Comparison of ENCODE assay signal across 21 cellular contexts in the genomic region with DNA sequence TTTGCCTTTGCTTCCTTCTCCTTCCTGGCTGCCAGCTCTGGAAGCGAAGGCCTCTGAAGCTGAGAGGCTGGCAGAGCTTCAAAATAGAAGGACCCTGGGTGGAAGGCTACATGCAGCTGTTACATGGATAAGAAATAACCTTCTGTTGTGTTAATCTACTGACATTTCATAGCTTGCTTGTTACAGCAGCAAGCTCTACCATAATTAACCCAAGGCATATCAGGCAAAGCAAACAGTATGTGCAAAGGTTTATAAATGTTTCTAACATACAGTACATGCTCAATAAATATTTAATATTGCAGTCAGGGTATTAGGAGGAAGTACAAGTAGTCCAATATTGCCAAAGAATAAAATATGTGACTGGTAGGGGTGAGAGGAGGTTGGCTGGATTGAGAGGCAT. TPM values are rescaled to one million over a fixed set of nuclear protein-coding genes. Genes with fewer than 3 reads are reported as not detected.
DNase-seq lines count a peak whose midpoint lies in the region; ATAC-seq and TF ChIP-seq lines count a peak whose summit lies in the region.
"Had no signal": no experiment of that assay in that cellular context is flagged by ENCODE, and none has a peak within 500 bp of the region (broad histone marks: within the 10 kb centered on the region; RNA-seq: fewer than 3 reads in every experiment).

No MANE protein-coding gene starts in this region.

- peak overlapping the region; percentile 12 for H3K27ac ChIP-seq in AG04450 (ENCODE audit: low read depth, low read length)
- H3K27ac ChIP-seq: 22Rv1 had no signal

- ATAC-seq in Right ventricle myocardium superior (ENCODE audit: poor library complexity) (peak; percentile 6), left ventricle myocardium superior (no peak)
- no peak for ATAC-seq in activated T-helper 17 cell treated with anti-CD3 and anti-CD28 coated beads, Interleukin-2, amount 50 U/mL, for 72 hours (replicated peaks)
- ATAC-seq: GM23338, HCT116 had no signal

- no peaks in the 10 kb centered on the region for H3K27me3 Mint-ChIP-seq in activated T-helper 17 cell treated with anti-CD3 and anti-CD28 coated beads, Interleukin-2, amount 50 U/mL, for 72 hours
- H3K27me3 Mint-ChIP-seq: CD4-positive, alpha-beta T cell had no signal

- CTCF ChIA-PET in AG04450 (lab: Charles Lee), result no interaction called here

- no peaks in the 10 kb centered on the region for H3K9me3 Mint-ChIP-seq in activated T-helper 17 cell treated with anti-CD3 and anti-CD28 coated beads, Interleukin-2, amount 50 U/mL, for 72 hours
- H3K9me3 Mint-ChIP-seq: GM23338 had no signal

- no peak overlapping the region for H3K27ac Mint-ChIP-seq in activated T-helper 17 cell treated with anti-CD3 and anti-CD28 coated beads, Interleukin-2, amount 50 U/mL, for 72 hours
- H3K27ac Mint-ChIP-seq: CD4-positive, alpha-beta T cell; GM23338; H9 had no signal

- H3K4me3 ChIP-seq in AG04450 (ENCODE audit: low read depth, low read length), result no peak overlapping the region
- H3K4me3 ChIP-seq: BLaER1 treated with 17β-estradiol and CSF1 and Interleukin-3, amounts not matched to agents 10 nM and 100 nM; GM12878; GM23338 had no signal

- DNase-seq in Right ventricle myocardium superior (no peak), left ventricle myocardium superior (no peak), AG04450 (ENCODE audit: low read depth, low spot score) (no peak), myocyte (ENCODE audit: low read depth) (peak; percentile 18), NCI-H2029 (lab: John Stamatoyannopoulos, UW) (no peak)
- DNase-seq: AML-193; BE2C; CD4-positive, alpha-beta T cell; CD8-positive, alpha-beta memory T cell; DMS 273 treated with DMSO at 0.1 percent for 48 hours; DMS79; EL; GDM1; H9 had no signal

- intact Hi-C loops in Right ventricle myocardium superior (cut with DNase I), result no loop called here
- intact Hi-C loops in left ventricle myocardium superior (cut with micrococcal nuclease), result no loop called here

- POLR2A ChIA-PET in AG04450 (lab: Yijun Ruan, JAX), result no interaction called here

- no peaks in the 10 kb centered on the region for H3K27me3 ChIP-seq in AG04450 (ENCODE audit: control insufficient read depth, insufficient read depth, low read length)
- H3K27me3 ChIP-seq: BE2C; BLaER1 treated with 17β-estradiol and CSF1 and Interleukin-3, amounts not matched to agents 10 nM and 100 nM had no signal

- H3K36me3 Mint-ChIP-seq in activated T-helper 17 cell treated with anti-CD3 and anti-CD28 coated beads, Interleukin-2, amount 50 U/mL, for 72 hours (ENCODE audit: low read depth), result no peaks in the 10 kb centered on the region
- H3K36me3 Mint-ChIP-seq: CD14-positive monocyte had no signal

- no peak overlapping the region for H3K4me3 Mint-ChIP-seq in activated T-helper 17 cell treated with anti-CD3 and anti-CD28 coated beads, Interleukin-2, amount 50 U/mL, for 72 hours
- H3K4me3 Mint-ChIP-seq: CD14-positive monocyte; CD4-positive, alpha-beta T cell; CD8-positive, alpha-beta memory T cell; GM23338; H9 had no signal

- H3K4me1 Mint-ChIP-seq in activated T-helper 17 cell treated with anti-CD3 and anti-CD28 coated beads, Interleukin-2, amount 50 U/mL, for 72 hours, result no peaks in the 10 kb centered on the region
- H3K4me1 Mint-ChIP-seq: CD8-positive, alpha-beta memory T cell; GM23338; H9 had no signal

- no peaks in the 10 kb centered on the region for H3K9me3 ChIP-seq in AG04450 (ENCODE audit: control insufficient read depth, insufficient read depth, low read length)
- H3K9me3 ChIP-seq: BE2C had no signal

- no peak for TF ChIP-seq CTCF in AG04450 (IDR thresholded peaks at IDR 0.05; ENCODE audit: low read depth, low read length)

RNA-seq across cellular contexts. Expression of gene MKLN1, which starts 55.6 kb away (rescaled TPM):
- 37.5 TPM for total RNA-seq in Right ventricle myocardium superior
- total RNA-seq in left ventricle myocardium superior, result 44.9 TPM
- 53.1 and 56.8 TPM in 2 replicates for polyA plus RNA-seq in AG04450 (2011; rRNA removed)
- 135 and 152 TPM in 2 replicates for polyA minus RNA-seq in AG04450 (2011; rRNA and poly(A)+ RNA removed)
- total RNA-seq in myocyte, result 38.0 and 38.5 TPM in 2 replicates
- polyA plus RNA-seq in myocyte (2012), result 16.4 TPM
- total RNA-seq in activated T-helper 17 cell treated with anti-CD3 and anti-CD28 coated beads, Interleukin-2, amount 50 U/mL, for 72 hours, result 10 to 100 TPM; 49.5 to 70.1 TPM
